Comparison of ENCODE assay signal across 14 cellular contexts in the genomic region with DNA sequence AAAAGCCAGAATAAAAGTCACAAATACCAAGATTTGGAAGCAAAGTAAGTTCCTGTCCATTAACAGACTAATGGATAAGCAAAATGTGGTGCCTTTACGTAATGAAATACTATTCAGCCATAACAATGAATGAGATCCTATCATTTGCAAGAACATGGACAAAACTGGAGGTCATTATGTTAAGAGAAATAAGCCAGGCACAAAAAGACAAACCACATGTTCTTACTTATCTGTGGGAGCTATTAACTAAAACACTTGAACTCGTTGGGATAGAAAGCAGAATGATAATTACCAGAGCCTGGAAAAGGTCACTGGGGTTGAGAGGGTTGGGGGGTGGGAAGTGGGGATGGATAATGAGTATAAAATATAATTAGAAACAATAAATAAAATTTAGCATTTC.
A peak's percentile ranks its signal among the peaks of the same experiment; 100 is the strongest.
DNase-seq lines count a peak whose midpoint lies in the region; ATAC-seq and TF ChIP-seq lines count a peak whose summit lies in the region.
"Had no signal": no experiment of that assay in that cellular context is flagged by ENCODE, and none has a peak within 500 bp of the region (broad histone marks: within the 10 kb centered on the region; RNA-seq: fewer than 3 reads in every experiment).

No MANE protein-coding gene starts in this region.

- no peaks in the 10 kb centered on the region for H3K36me3 ChIP-seq in cardiac muscle cell
- H3K36me3 ChIP-seq in smooth muscle cell (ENCODE audit: low read depth), result no peaks in the 10 kb centered on the region

- no peak overlapping the region for H3K4me2 ChIP-seq in smooth muscle cell

- no peak overlapping the region for H3K9ac ChIP-seq in smooth muscle cell (ENCODE audit: low read depth)

- DNase-seq in cardiac muscle cell (ENCODE audit: low read depth in 1 of 2, low spot score in 1 of 2), result peak in 1 of 2 donors; percentile 61
- DNase-seq in right cardiac atrium, result no peak
- DNase-seq in SK-N-DZ (ENCODE audit: low spot score), result peak; percentile 81
- peak; percentile 29 for DNase-seq in amniotic epithelial cell (ENCODE audit: low read depth)
- DNase-seq in smooth muscle cell (lab: John Stamatoyannopoulos, UW; ENCODE audit: unreplicated experiment), result no peak
- DNase-seq in activated naive CD4-positive, alpha-beta T cell treated with Interleukin-2 at 50 U/mL for 16 hours, result no peak
- no peak for DNase-seq in NCI-H748 treated with DMSO at 0.1 percent for 48 hours (lab: John Stamatoyannopoulos, UW)
- no peak for DNase-seq in AG20443 (ENCODE audit: low spot score)
- DNase-seq: CD8-positive, alpha-beta T cell; COR-L47; DMS153; DMS79 treated with DMSO at 0.1 percent for 48 hours; GDM1 had no signal

- intact Hi-C loops in right cardiac atrium (cut with DNase I), result no loop called here

- no peaks in the 10 kb centered on the region for H3K79me2 ChIP-seq in smooth muscle cell (ENCODE audit: low read depth)

- H3K4me3 ChIP-seq in cardiac muscle cell (no peak overlapping the region), right cardiac atrium (ENCODE audit: low read length) (no peak overlapping the region), smooth muscle cell (no peak overlapping the region)

- H3K27ac ChIP-seq in cardiac muscle cell, result peak overlapping the region; percentile 18
- H3K27ac ChIP-seq in right cardiac atrium (ENCODE audit: low read length), result no peak overlapping the region
- H3K27ac ChIP-seq in smooth muscle cell (ENCODE audit: low read depth), result no peak overlapping the region

- H2AFZ ChIP-seq in smooth muscle cell (ENCODE audit: low read depth), result peak overlapping the region; percentile 69

- WGBS in right cardiac atrium, result 48% methylated on average over 2 of the region's 2 CpGs
- WGBS in smooth muscle cell (ENCODE audit: low lambda C conversion rate), result 29% methylated on average over 2 of the region's 2 CpGs

- H3K27me3 ChIP-seq in cardiac muscle cell (no peaks in the 10 kb centered on the region), right cardiac atrium (ENCODE audit: control insufficient read depth, insufficient read depth) (no peaks in the 10 kb centered on the region), smooth muscle cell (ENCODE audit: low read depth) (no peaks in the 10 kb centered on the region)

- H3F3A ChIP-seq in smooth muscle cell (ENCODE audit: low read depth), result no peaks in the 10 kb centered on the region

- no peaks in the 10 kb centered on the region for H3K9me3 ChIP-seq in cardiac muscle cell (ENCODE audit: low read depth)
- H3K9me3 ChIP-seq in right cardiac atrium (ENCODE audit: control insufficient read depth, low read length), result no peaks in the 10 kb centered on the region
- H3K9me3 ChIP-seq in smooth muscle cell (replicated peaks; ENCODE audit: low read depth), result no peaks in the 10 kb centered on the region

- H4K20me1 ChIP-seq in smooth muscle cell (ENCODE audit: low read depth), result no peaks in the 10 kb centered on the region

- ATAC-seq in right cardiac atrium, result no peak
- ATAC-seq: CD8-positive, alpha-beta T cell; HCT116 had no signal

- H3K4me1 ChIP-seq in cardiac muscle cell (ENCODE audit: low read depth) (peaks cover 12% of the 10 kb centered on the region), right cardiac atrium (ENCODE audit: control insufficient read depth, insufficient read depth, low read length) (no peaks in the 10 kb centered on the region), smooth muscle cell (ENCODE audit: low read depth) (no peaks in the 10 kb centered on the region)

- TF ChIP-seq CTCF in cardiac muscle cell (IDR thresholded peaks at IDR 0.05; ENCODE audit: low read depth, low read length), result no peak
- no peak for TF ChIP-seq CTCF in smooth muscle cell (IDR thresholded peaks at IDR 0.05; ENCODE audit: borderline replicate concordance, insufficient read depth, poor library complexity, severe bottlenecking)

Comparison
In these comparisons a context has a peak if more than half of its experiments do, and no peak if none do; other contexts are left out.
1. DNase-seq: peak in SK-N-DZ (single experiment) and amniotic epithelial cell (single experiment); none in right cardiac atrium (0 of 3), smooth muscle cell (single experiment), activated naive CD4-positive, alpha-beta T cell treated with Interleukin-2 at 50 U/mL for 16 hours (single experiment), NCI-H748 treated with DMSO at 0.1 percent for 48 hours (single experiment) and AG20443 (single experiment).